8 cellular contexts compared by ENCODE assay signal in genomic region chr12:3882896-3883564, GRCh38. TPM values are rescaled to one million over a fixed set of nuclear protein-coding genes. Genes with fewer than 3 reads are reported as not detected.
DNase-seq lines count a peak whose midpoint lies in the region; ATAC-seq and TF ChIP-seq lines count a peak whose summit lies in the region.

No MANE protein-coding gene starts in this region.

- TF ChIP-seq CTCF in osteocyte (IDR thresholded peaks at IDR 0.05) (peak; percentile 22), testis (IDR thresholded peaks at IDR 0.05) (no peak)

- no peaks in the 10 kb centered on the region for H3K27me3 ChIP-seq in testis

- no peak for ATAC-seq in GM18511 (IDR thresholded peaks at IDR 0.05; ENCODE audit: unreplicated experiment)

- TF ChIP-seq POLR2A in testis (IDR thresholded peaks at IDR 0.05) = no peak

- H3K9me3 Mint-ChIP-seq in osteocyte (ENCODE audit: unreplicated experiment) = peaks cover 4% of the 10 kb centered on the region

- no peak overlapping the region for H3K27ac ChIP-seq in testis

- H3K36me3 ChIP-seq in testis (ENCODE audit: low read depth, missing control alignments) = no peaks in the 10 kb centered on the region

- H3K4me3 ChIP-seq in testis = no peak overlapping the region

- H3K4me1 ChIP-seq in testis = no peaks in the 10 kb centered on the region

- no peak overlapping the region for H3K4me3 Mint-ChIP-seq in osteocyte (ENCODE audit: unreplicated experiment)

- no peaks in the 10 kb centered on the region for H3K9me3 ChIP-seq in testis

- peaks cover 20% of the 10 kb centered on the region for H3K27me3 Mint-ChIP-seq in osteocyte (ENCODE audit: unreplicated experiment)

- H3K4me1 Mint-ChIP-seq in osteocyte (ENCODE audit: unreplicated experiment) = peaks cover 5% of the 10 kb centered on the region

- no peaks in the 10 kb centered on the region for H3K36me3 Mint-ChIP-seq in osteocyte (ENCODE audit: unreplicated experiment)

- WGBS in testis, 2 donors = 43 to 49% methylated on average over 7 of the region's 7 CpGs

- peak; percentile 15 for DNase-seq in NOMO-1 treated with DMSO at 0.1 percent for 48 hours (lab: John Stamatoyannopoulos, UW; ENCODE audit: unreplicated experiment)
- no peak for DNase-seq in NOMO-1 treated with dmso at 0.1 percent for 144 hours (lab: John Stamatoyannopoulos, UW; ENCODE audit: unreplicated experiment)
- DNase-seq in Kasumi-1 (lab: John Stamatoyannopoulos, UW) = peak; percentile 34 to 51
- DNase-seq in cerebellar cortex (ENCODE audit: low spot score) = peak; percentile 24
- no peak for DNase-seq in osteocyte (ENCODE audit: extremely low spot score, unreplicated experiment)
- DNase-seq in NCI-H146 (lab: John Stamatoyannopoulos, UW) = no peak
- DNase-seq in testis = no peak

- H3K27ac Mint-ChIP-seq in osteocyte (ENCODE audit: unreplicated experiment) = no peak overlapping the region

- intact Hi-C loops in testis (cut with DNase I; ENCODE audit: low total_unique reads) = no loop called here

RNA-seq across cellular contexts. Expression of gene PARP11, which starts 9.8 kb away (rescaled TPM):
- total RNA-seq in osteocyte = 6.7 and 8.7 TPM in 2 replicates
- total RNA-seq in testis = 10 to 100 TPM; 20.5 to 20.6 TPM
- polyA plus RNA-seq in testis (ENCODE audit: insufficient read depth, low read depth, low replicate concordance) = 16.8 TPM

Comparison
In these comparisons a context has a peak if more than half of its experiments do, and no peak if none do; other contexts are left out.
1. DNase-seq: peak in NOMO-1 treated with DMSO at 0.1 percent for 48 hours (single experiment), Kasumi-1 (2 of 2) and cerebellar cortex (single experiment); none in NOMO-1 treated with dmso at 0.1 percent for 144 hours (single experiment), osteocyte (single experiment), NCI-H146 (single experiment) and testis (single experiment).